Comparison of ENCODE assay signal across 1 cellular context in genomic region chr11:59181746-59182456, GRCh38.
TF ChIP-seq lines count a peak whose summit lies in the region.

No MANE protein-coding gene starts in this region.

TF ChIP-seq in GM12878, 131 proteins besides CTCF, POLR2A, EP300 and RAD21:
- TF ChIP-seq EZH2 (IDR thresholded peaks at IDR 0.05; ENCODE audit: borderline replicate concordance, control insufficient read depth, low read depth, low read length): no peak
- TF ChIP-seq MTA2 (IDR thresholded peaks at IDR 0.05; ENCODE audit: low read depth): no peak
- no peak for TF ChIP-seq NKRF (conservative IDR thresholded peaks at IDR 0.05)
- no peak for TF ChIP-seq MYB (IDR thresholded peaks at IDR 0.05; ENCODE audit: borderline replicate concordance, low read depth, low read length)
- TF ChIP-seq KDM1A (IDR thresholded peaks at IDR 0.05; ENCODE audit: borderline replicate concordance): no peak
- no peak for TF ChIP-seq TAF1 (IDR thresholded peaks at IDR 0.05; ENCODE audit: borderline replicate concordance, low read depth, low read length)
- TF ChIP-seq DPF2 (IDR thresholded peaks at IDR 0.05): no peak
- no peak for TF ChIP-seq CBX3 (IDR thresholded peaks at IDR 0.05; ENCODE audit: borderline replicate concordance, low read depth)
- no peak for TF ChIP-seq PAX8 (IDR thresholded peaks at IDR 0.05)
- no peak for TF ChIP-seq STAT3 (IDR thresholded peaks at IDR 0.05; ENCODE audit: low read depth, low read length)
- TF ChIP-seq NFYA (IDR thresholded peaks at IDR 0.05; ENCODE audit: borderline replicate concordance, low read depth, low read length): no peak
- TF ChIP-seq RUNX3 (IDR thresholded peaks at IDR 0.05; ENCODE audit: low read length): no peak
- TF ChIP-seq ZBED1 (IDR thresholded peaks at IDR 0.05; ENCODE audit: borderline replicate concordance): no peak
- no peak for TF ChIP-seq NR2C1 (IDR thresholded peaks at IDR 0.05)
- no peak for TF ChIP-seq NR2F1 (conservative IDR thresholded peaks at IDR 0.05)
- no peak for TF ChIP-seq KAT2A (conservative IDR thresholded peaks at IDR 0.05; ENCODE audit: control insufficient read depth, low read depth, low read length)
- TF ChIP-seq SPI1 (IDR thresholded peaks at IDR 0.05; ENCODE audit: borderline replicate concordance, insufficient read depth, low read depth, low read length): no peak
- no peak for TF ChIP-seq ATF2 (IDR thresholded peaks at IDR 0.05; ENCODE audit: low read length)
